ENCODE assay signal across 16 cellular contexts in the genomic region with DNA sequence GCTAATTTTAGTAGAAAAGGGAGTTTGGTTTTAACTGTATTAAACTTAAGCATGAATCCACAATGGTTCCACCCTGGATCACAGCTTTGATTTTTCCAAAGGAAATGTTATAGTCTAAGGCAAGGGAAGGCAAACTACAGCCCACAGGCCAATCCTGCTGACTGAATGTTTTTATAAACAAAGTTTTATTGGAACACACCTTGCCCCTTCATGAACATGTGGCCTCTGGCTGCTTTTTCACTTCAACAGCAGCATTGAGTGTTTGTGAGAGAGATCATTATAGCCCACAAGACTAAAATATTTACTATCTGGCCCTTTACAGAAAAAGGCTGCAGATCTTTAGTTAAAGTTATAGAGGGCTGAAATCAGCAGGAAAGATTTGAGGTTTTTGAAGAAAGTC.
"Had no signal": no experiment of that assay in that cellular context is flagged by ENCODE, and none has a peak within 500 bp of the region (broad histone marks: within the 10 kb centered on the region; RNA-seq: fewer than 3 reads in every experiment).

No MANE protein-coding gene starts in this region.

- H3K36me3 Mint-ChIP-seq: natural killer cell had no signal

- H3K4me1 ChIP-seq: foreskin keratinocyte, sigmoid colon, stomach had no signal

- DNase-seq: effector CD4-positive, alpha-beta T cell; erythroblast; foreskin keratinocyte; hippocampal formation; mammary epithelial cell; natural killer cell; sigmoid colon; stimulated activated CD4-positive, alpha-beta T cell treated with anti-CD3 and anti-CD28 coated beads, Interleukin-12 subunit alpha, Interleukin-12 subunit beta, amount 100 ng/mL, for 4 hours; stimulated activated naive CD4-positive, alpha-beta T cell; substantia nigra had no signal

- H3K27me3 ChIP-seq: sigmoid colon, stomach had no signal

- H3K27ac ChIP-seq: coronary artery, foreskin keratinocyte, sigmoid colon, skin epidermis, thoracic aorta had no signal

- H3K9me3 Mint-ChIP-seq: endodermal cell, natural killer cell had no signal

- H3K27ac Mint-ChIP-seq: natural killer cell had no signal

- H3K9me3 ChIP-seq: sigmoid colon, stomach, thoracic aorta had no signal

- H3K4me3 Mint-ChIP-seq: natural killer cell, neural crest cell had no signal

- H3K36me3 ChIP-seq: sigmoid colon, stomach, thoracic aorta had no signal

- H3K4me3 ChIP-seq: coronary artery, sigmoid colon, skin epidermis, stomach, thoracic aorta had no signal

- ATAC-seq: foreskin keratinocyte, natural killer cell had no signal
